Comparison of ENCODE assay signal across 10 cellular contexts in the genomic region with DNA sequence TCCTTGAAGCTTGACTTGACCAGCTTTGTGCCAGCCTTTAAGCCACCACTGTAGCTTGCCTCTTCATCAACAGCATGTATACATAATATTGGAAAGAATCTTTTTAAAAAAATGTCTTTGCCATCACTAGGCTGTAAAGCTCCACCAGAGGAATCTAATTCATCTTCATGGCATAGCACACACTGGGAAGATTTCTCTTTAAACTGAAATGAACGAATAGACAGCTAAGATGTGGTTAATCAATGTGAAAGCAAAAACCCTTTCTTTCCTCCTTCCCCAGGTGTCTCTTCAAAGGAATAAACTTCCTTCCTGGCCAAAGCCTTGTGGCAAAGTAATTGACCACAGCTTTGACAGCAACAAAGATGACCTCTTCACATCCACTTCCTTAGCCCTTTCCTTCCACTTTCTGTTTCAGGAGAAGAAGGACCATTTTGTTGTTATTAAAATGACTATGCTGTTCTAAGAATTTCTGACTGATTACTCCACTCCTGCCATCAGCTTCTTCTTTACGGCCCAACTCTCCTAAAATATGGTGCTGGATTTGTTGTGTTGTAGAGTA.
DNase-seq lines count a peak whose midpoint lies in the region; ATAC-seq and TF ChIP-seq lines count a peak whose summit lies in the region.
"Had no signal": no experiment of that assay in that cellular context is flagged by ENCODE, and none has a peak within 500 bp of the region (broad histone marks: within the 10 kb centered on the region; RNA-seq: fewer than 3 reads in every experiment).

No MANE protein-coding gene starts in this region.

- DNase-seq in stimulated activated naive CD8-positive, alpha-beta T cell treated with anti-CD3 and anti-CD28 coated beads, Interleukin-15, amount 100 ng/mL, for 72 hours, result no peak
- no peak for DNase-seq in stimulated activated naive CD8-positive, alpha-beta T cell treated with anti-CD3 and anti-CD28 coated beads, Interleukin-15, Interleukin-2, amounts not matched to agents 100 U/mL and 50 U/mL, for 24 hours
- DNase-seq in T-helper 2 cell treated with Interferon-gamma antibody and Interleukin-4, amounts not matched to agents 5 μg/mL and 100 μg/mL, for 36 hours (ENCODE audit: low spot score), result no peak
- no peak for DNase-seq in cerebellar nuclear complex (lab: John Stamatoyannopoulos, UW)
- DNase-seq in NCI-H774 (lab: John Stamatoyannopoulos, UW), result no peak
- no peak for DNase-seq in endothelial cell (ENCODE audit: low spot score)
- no peak for DNase-seq in A673 (ENCODE audit: low spot score)
- DNase-seq: effector memory CD8-positive, alpha-beta T cell had no signal

- peak; percentile 69 for ATAC-seq in stimulated activated naive CD8-positive, alpha-beta T cell treated with anti-CD3 and anti-CD28 coated beads, Interleukin-15, amount 100 ng/mL, for 72 hours
- no peak for ATAC-seq in stimulated activated naive CD8-positive, alpha-beta T cell treated with anti-CD3 and anti-CD28 coated beads, Interleukin-15, Interleukin-2, amounts not matched to agents 100 U/mL and 50 U/mL, for 24 hours
- peak; percentile 75 for ATAC-seq in HG02973 (IDR thresholded peaks at IDR 0.05; ENCODE audit: unreplicated experiment)
- ATAC-seq: effector memory CD8-positive, alpha-beta T cell had no signal

- no peak overlapping the region for H3K4me3 Mint-ChIP-seq in stimulated activated naive CD8-positive, alpha-beta T cell treated with anti-CD3 and anti-CD28 coated beads, Interleukin-15, amount 100 ng/mL, for 72 hours
- H3K4me3 Mint-ChIP-seq in T-helper 2 cell treated with Interferon-gamma antibody and Interleukin-4, amounts not matched to agents 5 μg/mL and 100 μg/mL, for 36 hours, result peak overlapping the region; percentile 22
- H3K4me3 Mint-ChIP-seq in endothelial cell (ENCODE audit: unreplicated experiment), result no peak overlapping the region
- H3K4me3 Mint-ChIP-seq: effector memory CD8-positive, alpha-beta T cell had no signal

- H3K27me3 Mint-ChIP-seq in stimulated activated naive CD8-positive, alpha-beta T cell treated with anti-CD3 and anti-CD28 coated beads, Interleukin-15, amount 100 ng/mL, for 72 hours, result no peaks in the 10 kb centered on the region
- H3K27me3 Mint-ChIP-seq in T-helper 2 cell treated with Interferon-gamma antibody and Interleukin-4, amounts not matched to agents 5 μg/mL and 100 μg/mL, for 36 hours (ENCODE audit: low read depth), result no peaks in the 10 kb centered on the region
- peaks cover 4% of the 10 kb centered on the region for H3K27me3 Mint-ChIP-seq in endothelial cell (ENCODE audit: unreplicated experiment)
- H3K27me3 Mint-ChIP-seq: effector memory CD8-positive, alpha-beta T cell; IgD-negative memory B cell had no signal

- H3K36me3 Mint-ChIP-seq in T-helper 2 cell treated with Interferon-gamma antibody and Interleukin-4, amounts not matched to agents 5 μg/mL and 100 μg/mL, for 36 hours (ENCODE audit: low read depth), result no peaks in the 10 kb centered on the region
- no peaks in the 10 kb centered on the region for H3K36me3 Mint-ChIP-seq in endothelial cell (ENCODE audit: low read depth, unreplicated experiment)

- H3K27ac ChIP-seq in A673 (ENCODE audit: low read depth, low read length, poor library complexity, severe bottlenecking), result no peak overlapping the region

- peaks cover 25% of the 10 kb centered on the region for H3K4me1 Mint-ChIP-seq in stimulated activated naive CD8-positive, alpha-beta T cell treated with anti-CD3 and anti-CD28 coated beads, Interleukin-15, amount 100 ng/mL, for 72 hours
- peaks cover 36% of the 10 kb centered on the region for H3K4me1 Mint-ChIP-seq in T-helper 2 cell treated with Interferon-gamma antibody and Interleukin-4, amounts not matched to agents 5 μg/mL and 100 μg/mL, for 36 hours (ENCODE audit: low read depth)
- peaks cover 18% of the 10 kb centered on the region for H3K4me1 Mint-ChIP-seq in endothelial cell (ENCODE audit: unreplicated experiment)

- TF ChIP-seq CTCF in endothelial cell (IDR thresholded peaks at IDR 0.05; ENCODE audit: unreplicated experiment) (no peak), A673 (conservative IDR thresholded peaks at IDR 0.05; ENCODE audit: low read depth, low read length) (no peak)

- POLR2A ChIA-PET in A673 (lab: Charles Lee; ENCODE audit: low non-redundant PET), result no interaction called here

- H3K4me1 ChIP-seq in A673 (ENCODE audit: insufficient read depth, low read length, poor library complexity, severe bottlenecking), result peaks cover 7% of the 10 kb centered on the region

- H3K36me3 ChIP-seq in A673 (ENCODE audit: insufficient read depth, low read length, poor library complexity, severe bottlenecking), result no peaks in the 10 kb centered on the region

- no peaks in the 10 kb centered on the region for H3K9me3 Mint-ChIP-seq in stimulated activated naive CD8-positive, alpha-beta T cell treated with anti-CD3 and anti-CD28 coated beads, Interleukin-15, amount 100 ng/mL, for 72 hours
- H3K9me3 Mint-ChIP-seq in T-helper 2 cell treated with Interferon-gamma antibody and Interleukin-4, amounts not matched to agents 5 μg/mL and 100 μg/mL, for 36 hours, result no peaks in the 10 kb centered on the region
- no peaks in the 10 kb centered on the region for H3K9me3 Mint-ChIP-seq in endothelial cell (ENCODE audit: unreplicated experiment)
- H3K9me3 Mint-ChIP-seq: effector memory CD8-positive, alpha-beta T cell; IgD-negative memory B cell had no signal

- peak overlapping the region in 1 of 2 donors; percentile 40 for H3K27ac Mint-ChIP-seq in stimulated activated naive CD8-positive, alpha-beta T cell treated with anti-CD3 and anti-CD28 coated beads, Interleukin-15, amount 100 ng/mL, for 72 hours
- H3K27ac Mint-ChIP-seq in T-helper 2 cell treated with Interferon-gamma antibody and Interleukin-4, amounts not matched to agents 5 μg/mL and 100 μg/mL, for 36 hours, result peak overlapping the region; percentile 22
- no peak overlapping the region for H3K27ac Mint-ChIP-seq in endothelial cell (ENCODE audit: unreplicated experiment)
- H3K27ac Mint-ChIP-seq: IgD-negative memory B cell had no signal

- H3K4me3 ChIP-seq in A673 (ENCODE audit: low read depth, low read length, poor library complexity, severe bottlenecking), result no peak overlapping the region

- no peaks in the 10 kb centered on the region for H3K27me3 ChIP-seq in A673 (replicated peaks; ENCODE audit: insufficient read depth, low read depth, low read length, poor library complexity)

- intact Hi-C loops in A673 (cut with micrococcal nuclease; ENCODE audit: unreplicated experiment), result no loop called here

- CTCF ChIA-PET in A673 (lab: Charles Lee), result no interaction called here

- no peaks in the 10 kb centered on the region for H3K9me3 ChIP-seq in A673 (ENCODE audit: low read depth, low read length, poor library complexity, severe bottlenecking)

- no TSS peak for BruUV-seq in A673 (replicated peaks; lab: Mats Ljungman, UMichigan)
